1 cellular context compared by ENCODE assay signal in genomic region chr12:575948-576612, GRCh38.
TF ChIP-seq lines count a peak whose summit lies in the region.

No MANE protein-coding gene starts in this region.

TF ChIP-seq in K562, 482 proteins besides CTCF, POLR2A, EP300 and RAD21 (continued from another document and continues in another):
- no peak for TF ChIP-seq ZNF655 (CRISPR knock-in tag; IDR thresholded peaks at IDR 0.05)
- TF ChIP-seq RNF219 (CRISPR knock-in tag; IDR thresholded peaks at IDR 0.05): no peak
- TF ChIP-seq U2AF1 (optimal IDR thresholded peaks at IDR 0.05; ENCODE audit: low read depth, low read length): no peak
- no peak for TF ChIP-seq SRSF9 (IDR thresholded peaks at IDR 0.05; ENCODE audit: borderline replicate concordance, low read depth, low read length)
- TF ChIP-seq TAF1 (IDR thresholded peaks at IDR 0.05; ENCODE audit: control insufficient read depth, extremely low read depth, insufficient read depth, low read length, severe bottlenecking): no peak
- no peak for TF ChIP-seq AFF1 (IDR thresholded peaks at IDR 0.05; ENCODE audit: low read depth in 1 of 2, partially characterized antibody in 2 of 2)
- no peak for TF ChIP-seq GATA2 (CRISPR knock-in tag; IDR thresholded peaks at IDR 0.05)
- TF ChIP-seq ZKSCAN3 (CRISPR knock-in tag; IDR thresholded peaks at IDR 0.05): no peak
- no peak for TF ChIP-seq ZNF12 (CRISPR knock-in tag; IDR thresholded peaks at IDR 0.05)
- TF ChIP-seq ZNF695 (CRISPR knock-in tag; IDR thresholded peaks at IDR 0.05): no peak
- TF ChIP-seq CBFB (CRISPR knock-in tag; IDR thresholded peaks at IDR 0.05): no peak
- TF ChIP-seq ZNF140 (CRISPR knock-in tag; IDR thresholded peaks at IDR 0.05): no peak
- TF ChIP-seq POLR3A (IDR thresholded peaks at IDR 0.05; ENCODE audit: borderline replicate concordance, extremely low read depth, insufficient read depth, insufficient read length): no peak
- TF ChIP-seq ZNF232 (CRISPR knock-in tag; IDR thresholded peaks at IDR 0.05): no peak
- TF ChIP-seq DMBX1 (CRISPR knock-in tag; IDR thresholded peaks at IDR 0.05; ENCODE audit: borderline replicate concordance): peak; percentile 81
- TF ChIP-seq SNAPC5 (CRISPR knock-in tag; IDR thresholded peaks at IDR 0.05): no peak
- TF ChIP-seq KLF6 (CRISPR knock-in tag; IDR thresholded peaks at IDR 0.05; ENCODE audit: borderline replicate concordance): peak; percentile 16; the same call in 1 of the 2 replicates
- TF ChIP-seq BHLHE40 (IDR thresholded peaks at IDR 0.05; ENCODE audit: low read length): no peak
- TF ChIP-seq CHD7 (IDR thresholded peaks at IDR 0.05; ENCODE audit: low read depth, low read length): no peak
- no peak for TF ChIP-seq TGIF2 (CRISPR knock-in tag; IDR thresholded peaks at IDR 0.05)
- peak; percentile 74; the same call in 1 of the 2 replicates for TF ChIP-seq RAD51 (IDR thresholded peaks at IDR 0.05; ENCODE audit: borderline replicate concordance, low read depth)
- TF ChIP-seq ILK (tag; IDR thresholded peaks at IDR 0.05; ENCODE audit: borderline replicate concordance, low read depth): no peak
- 0 out of 2 replicates have a peak, but pooled peaks have one; percentile 26 for TF ChIP-seq CHAMP1 (IDR thresholded peaks at IDR 0.05)
- no peak for TF ChIP-seq TRIM28 (IDR thresholded peaks at IDR 0.05)
- no peak for TF ChIP-seq ZNF436 (CRISPR knock-in tag; IDR thresholded peaks at IDR 0.05)
- no peak for TF ChIP-seq KDM1A (IDR thresholded peaks at IDR 0.05)
- peak in 1 of 2 experiments; percentile 63; a peak in 2 of 3 replicates for TF ChIP-seq CBX3 (IDR thresholded peaks at IDR 0.05; ENCODE audit: borderline replicate concordance in 1 of 2, low read length in 2 of 2)
- TF ChIP-seq RUNX1 (IDR thresholded peaks at IDR 0.05; ENCODE audit: low read depth): no peak
- no peak; a peak in 1 of 4 replicates for TF ChIP-seq ZNF639 (CRISPR knock-in tag; conservative IDR thresholded peaks at IDR 0.05 in 1 of 2, IDR thresholded peaks at IDR 0.05 in 1 of 2)
- TF ChIP-seq HMBOX1 (IDR thresholded peaks at IDR 0.05): no peak
